11 cellular contexts compared by ENCODE assay signal in genomic region chr1:207884276-207885029, GRCh38. TPM values are rescaled to one million over a fixed set of nuclear protein-coding genes. Genes with fewer than 3 reads are reported as not detected.
A peak's percentile ranks its signal among the peaks of the same experiment; 100 is the strongest.
DNase-seq lines count a peak whose midpoint lies in the region; ATAC-seq and TF ChIP-seq lines count a peak whose summit lies in the region.
"Had no signal": no experiment of that assay in that cellular context is flagged by ENCODE, and none has a peak within 500 bp of the region (broad histone marks: within the 10 kb centered on the region; RNA-seq: fewer than 3 reads in every experiment).

No MANE protein-coding gene starts in this region.

- peaks cover 29 to 32% of the 10 kb centered on the region in 2 donors for H3K4me1 Mint-ChIP-seq in effector memory CD8-positive, alpha-beta T cell (ENCODE audit: low read depth in 2 of 2)

- no peaks in the 10 kb centered on the region for H3K9me3 ChIP-seq in psoas muscle

- H3K4me1 ChIP-seq in psoas muscle = peaks cover 13% of the 10 kb centered on the region

- H3K36me3 Mint-ChIP-seq in effector memory CD8-positive, alpha-beta T cell (ENCODE audit: insufficient read depth) = peaks cover 3% of the 10 kb centered on the region

- peak overlapping the region; percentile 30 for H3K27ac ChIP-seq in psoas muscle
- H3K27ac ChIP-seq: 22Rv1, HL-60 had no signal

- peak overlapping the region; percentile 89 to 100 for H3K27ac Mint-ChIP-seq in effector memory CD8-positive, alpha-beta T cell

- H3K4me3 ChIP-seq in psoas muscle = no peak overlapping the region

- H3K9me3 Mint-ChIP-seq in effector memory CD8-positive, alpha-beta T cell = no peaks in the 10 kb centered on the region
- H3K9me3 Mint-ChIP-seq: dendritic cell treated with granulocyte-macrophage colony-stimulating factor and Interleukin-4, amounts not matched to agents 40 ng/mL and 50 ng/mL, for 4 days had no signal

- no peak for ATAC-seq in effector memory CD8-positive, alpha-beta T cell (replicated peaks)
- peak in 3 of 4 donors; percentile 7 to 22 (median 11) for ATAC-seq in psoas muscle

- DNase-seq in DMS 273 (lab: John Stamatoyannopoulos, UW; ENCODE audit: unreplicated experiment) (peak; percentile 22), DMS 273 treated with DMSO at 0.1 percent for 48 hours (lab: John Stamatoyannopoulos, UW) (no peak), NCI-H446 treated with DMSO at 0.1 percent for 48 hours (lab: John Stamatoyannopoulos, UW) (peak; percentile 79), psoas muscle (no peak), cerebellar nuclear complex (lab: John Stamatoyannopoulos, UW) (no peak), KBM-7 (no peak), H4 (ENCODE audit: low spot score) (no peak)
- no peak for DNase-seq in effector memory CD8-positive, alpha-beta T cell

- in situ Hi-C loops in KBM-7 (cut with MboI; ENCODE audit: low pct_unique_long_range_greater_than_20kb, low sequenced_read_pairs) = no loop called here

- H3K27me3 Mint-ChIP-seq in effector memory CD8-positive, alpha-beta T cell = peaks cover 0 to 13% of the 10 kb centered on the region in 2 donors

- no peaks in the 10 kb centered on the region for H3K27me3 ChIP-seq in psoas muscle (ENCODE audit: insufficient read depth in 3 of 3, low read length in 2 of 3)

- intact Hi-C loops in psoas muscle (cut with DNase I) = loop anchor here in 1 of 2 donors (2.0 kb wide), 1 partner anchor 78 kb away; no protein-coding TSS in a partner anchor

- no peak for TF ChIP-seq CTCF in psoas muscle (IDR thresholded peaks at IDR 0.05)

- no peaks in the 10 kb centered on the region for H3K36me3 ChIP-seq in psoas muscle (ENCODE audit: insufficient read depth in 1 of 2, low read depth in 1 of 2)

- H3K4me3 Mint-ChIP-seq in effector memory CD8-positive, alpha-beta T cell = peak overlapping the region; percentile 71 to 87
- H3K4me3 Mint-ChIP-seq: dendritic cell treated with granulocyte-macrophage colony-stimulating factor and Interleukin-4, amounts not matched to agents 40 ng/mL and 50 ng/mL, for 4 days had no signal

- WGBS in psoas muscle, 3 donors = 41 to 53% (median 43%) methylated on average over 9 of the region's 9 CpGs

RNA-seq across cellular contexts. Expression of gene CD34, which starts 26.5 kb away (rescaled TPM):
- 10 to 100 TPM; 15.7 to 61.1 (median 20.9) TPM for total RNA-seq in psoas muscle
- polyA plus RNA-seq in psoas muscle = 10 to 100 TPM; 14.4 to 25.0 (median 21.1) TPM
- 0.06 TPM in 1 of 2 replicates, not detected in the other for total RNA-seq in H4 (2014; rRNA removed; shearing (Covaris generic))

Comparison
In these comparisons a context has a peak if more than half of its experiments do, and no peak if none do; other contexts are left out.
1. DNase-seq: peak in DMS 273 (single experiment) and NCI-H446 treated with DMSO at 0.1 percent for 48 hours (single experiment); none in DMS 273 treated with DMSO at 0.1 percent for 48 hours (single experiment), effector memory CD8-positive, alpha-beta T cell (0 of 3), psoas muscle (0 of 2), cerebellar nuclear complex (0 of 2), KBM-7 (single experiment) and H4 (single experiment).
2. RNA of gene CD34, which starts 26.5 kb away (total RNA-seq): 15.7 to 61.1 TPM in psoas muscle; 0.06 TPM in H4; every median in the first group is over 10 times any median in the second.